ENCODE assay signal across 13 cellular contexts in genomic region chr19:945401-946252, GRCh38.
"Had no signal": no experiment of that assay in that cellular context is flagged by ENCODE, and none has a peak within 500 bp of the region (broad histone marks: within the 10 kb centered on the region; RNA-seq: fewer than 3 reads in every experiment).

No MANE protein-coding gene starts in this region.

- H3K36me3 Mint-ChIP-seq: activated naive CD8-positive, alpha-beta T cell; naive thymus-derived CD8-positive, alpha-beta T cell had no signal

- H3K9me3 Mint-ChIP-seq: activated CD4-positive, alpha-beta memory T cell treated with anti-CD3 and anti-CD28 coated beads, Interleukin-2, amount 10 ng/mL, durations not matched to agents 7 days and 5 days; effector memory CD8-positive, alpha-beta T cell; naive thymus-derived CD8-positive, alpha-beta T cell had no signal

- H3K27me3 Mint-ChIP-seq: activated CD4-positive, alpha-beta memory T cell treated with anti-CD3 and anti-CD28 coated beads, Interleukin-2, amount 10 ng/mL, durations not matched to agents 7 days and 5 days; activated CD4-positive, alpha-beta T cell treated with anti-CD3 and anti-CD28 coated beads for 36 hours; activated naive CD8-positive, alpha-beta T cell; brain; effector memory CD8-positive, alpha-beta T cell; naive thymus-derived CD8-positive, alpha-beta T cell had no signal

- H3K4me3 Mint-ChIP-seq: activated CD4-positive, alpha-beta memory T cell treated with anti-CD3 and anti-CD28 coated beads, Interleukin-2, amount 10 ng/mL, durations not matched to agents 7 days and 5 days; activated CD4-positive, alpha-beta T cell treated with anti-CD3 and anti-CD28 coated beads for 36 hours; activated naive CD8-positive, alpha-beta T cell; brain; effector memory CD8-positive, alpha-beta T cell; naive thymus-derived CD8-positive, alpha-beta T cell had no signal

- H3K27ac Mint-ChIP-seq: activated CD4-positive, alpha-beta memory T cell treated with anti-CD3 and anti-CD28 coated beads, Interleukin-2, amount 10 ng/mL, durations not matched to agents 7 days and 5 days; activated CD4-positive, alpha-beta T cell treated with anti-CD3 and anti-CD28 coated beads for 36 hours; activated naive CD8-positive, alpha-beta T cell had no signal

- ATAC-seq: activated CD4-positive, alpha-beta T cell treated with anti-CD3 and anti-CD28 coated beads for 36 hours; effector memory CD8-positive, alpha-beta T cell; lower lobe of right lung; naive thymus-derived CD8-positive, alpha-beta T cell had no signal

- DNase-seq: activated CD4-positive, alpha-beta memory T cell treated with anti-CD3 and anti-CD28 coated beads, Interleukin-2, amount 10 ng/mL, durations not matched to agents 7 days and 5 days; activated CD4-positive, alpha-beta T cell treated with anti-CD3 and anti-CD28 coated beads for 36 hours; activated gamma-delta T cell; activated T-cell treated with anti-CD3 and anti-CD28 coated beads, Interleukin-2, amount 50 U/mL, for 48 hours; amygdala; effector memory CD8-positive, alpha-beta T cell; hypothalamus; lower lobe of right lung; naive thymus-derived CD8-positive, alpha-beta T cell; stimulated activated CD4-positive, alpha-beta T cell treated with anti-CD3 and anti-CD28 coated beads, Interleukin-4, amount 100 ng/mL, for 4 hours; tibial artery had no signal
